ENCODE assay signal across 14 cellular contexts in the genomic region with DNA sequence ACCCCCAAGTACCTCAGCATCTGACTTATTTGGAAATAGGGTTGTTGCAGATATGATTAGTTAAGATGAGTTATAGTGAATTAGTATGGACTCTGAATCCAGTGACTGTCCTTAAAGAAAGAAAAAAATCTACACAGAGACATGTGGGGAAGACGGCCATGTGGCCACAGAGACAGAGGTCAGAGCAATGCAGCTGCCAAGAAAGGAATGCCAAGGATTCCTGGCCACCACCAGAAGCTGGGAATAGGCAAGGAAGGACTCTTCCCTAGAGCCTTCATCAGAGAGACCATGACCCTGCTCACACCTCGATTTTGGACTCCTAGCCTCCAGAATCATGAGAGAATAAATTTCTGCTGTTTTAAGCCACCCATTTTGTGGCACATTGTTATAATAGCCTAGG.
A peak's percentile ranks its signal among the peaks of the same experiment; 100 is the strongest.
DNase-seq lines count a peak whose midpoint lies in the region; ATAC-seq and TF ChIP-seq lines count a peak whose summit lies in the region.
"Had no signal": no experiment of that assay in that cellular context is flagged by ENCODE, and none has a peak within 500 bp of the region (broad histone marks: within the 10 kb centered on the region; RNA-seq: fewer than 3 reads in every experiment).

No MANE protein-coding gene starts in this region.

- H3K4me3 ChIP-seq in MG63, result no peak overlapping the region
- H3K4me3 ChIP-seq in choroid plexus epithelial cell (ENCODE audit: low read depth, low read length), result no peak overlapping the region
- H3K4me3 ChIP-seq: prostate gland had no signal

- intact Hi-C loops in activated naive CD4-positive, alpha-beta T cell treated with anti-CD3 and anti-CD28 coated beads for 36 hours (cut with micrococcal nuclease), result no loop called here

- no peaks in the 10 kb centered on the region for H3K27me3 Mint-ChIP-seq in activated naive CD4-positive, alpha-beta T cell treated with anti-CD3 and anti-CD28 coated beads for 36 hours (ENCODE audit: low read depth)
- H3K27me3 Mint-ChIP-seq in activated naive CD4-positive, alpha-beta T cell treated with anti-CD3 and anti-CD28 coated beads, Interleukin-2, amount 10 ng/mL, durations not matched to agents 7 days and 5 days, result no peaks in the 10 kb centered on the region
- H3K27me3 Mint-ChIP-seq in natural killer cell treated with Interleukin-12 subunit alpha and Interleukin-12 subunit beta and Interleukin-15 and Interleukin-18, amount 100 ng/mL, for 72 hours, result no peaks in the 10 kb centered on the region

- no peaks in the 10 kb centered on the region for H3K9me3 ChIP-seq in MG63
- H3K9me3 ChIP-seq: prostate gland had no signal

- no peak for TF ChIP-seq CTCF in choroid plexus epithelial cell (conservative IDR thresholded peaks at IDR 0.05; ENCODE audit: low read depth, low read length)

- no peak for DNase-seq in activated naive CD4-positive, alpha-beta T cell treated with anti-CD3 and anti-CD28 coated beads for 36 hours
- no peak for DNase-seq in activated naive CD4-positive, alpha-beta T cell treated with anti-CD3 and anti-CD28 coated beads, Interleukin-2, amount 10 ng/mL, durations not matched to agents 7 days and 5 days
- DNase-seq in MG63 (peak; percentile 15), choroid plexus epithelial cell (ENCODE audit: low read depth) (peak; percentile 44), UCSD-AML1 (lab: John Stamatoyannopoulos, UW; ENCODE audit: unreplicated experiment) (no peak)
- DNase-seq in natural killer cell treated with Interleukin-12 subunit alpha and Interleukin-12 subunit beta and Interleukin-15 and Interleukin-18, amount 100 ng/mL, for 72 hours (ENCODE audit: low spot score), result no peak
- DNase-seq: DMS53; H7; NCI-H1417 treated with DMSO at 0.1 percent for 48 hours; NCI-H526; stimulated activated CD4-positive, alpha-beta T cell treated with anti-CD3 and anti-CD28 coated beads, Interleukin-1b, Interleukin-23, amount 100 ng/mL, for 48 hours had no signal

- H3K27me3 ChIP-seq in MG63, result no peaks in the 10 kb centered on the region

- H3K36me3 Mint-ChIP-seq in activated naive CD4-positive, alpha-beta T cell treated with anti-CD3 and anti-CD28 coated beads for 36 hours (ENCODE audit: low read depth), result peaks cover 14% of the 10 kb centered on the region
- peaks cover 23% of the 10 kb centered on the region for H3K36me3 Mint-ChIP-seq in activated naive CD4-positive, alpha-beta T cell treated with anti-CD3 and anti-CD28 coated beads, Interleukin-2, amount 10 ng/mL, durations not matched to agents 7 days and 5 days
- H3K36me3 Mint-ChIP-seq in natural killer cell treated with Interleukin-12 subunit alpha and Interleukin-12 subunit beta and Interleukin-15 and Interleukin-18, amount 100 ng/mL, for 72 hours, result peaks cover 2% of the 10 kb centered on the region

- H3K9me3 Mint-ChIP-seq in activated naive CD4-positive, alpha-beta T cell treated with anti-CD3 and anti-CD28 coated beads for 36 hours, result no peaks in the 10 kb centered on the region
- peaks cover 4% of the 10 kb centered on the region for H3K9me3 Mint-ChIP-seq in activated naive CD4-positive, alpha-beta T cell treated with anti-CD3 and anti-CD28 coated beads, Interleukin-2, amount 10 ng/mL, durations not matched to agents 7 days and 5 days
- H3K9me3 Mint-ChIP-seq in natural killer cell treated with Interleukin-12 subunit alpha and Interleukin-12 subunit beta and Interleukin-15 and Interleukin-18, amount 100 ng/mL, for 72 hours, result no peaks in the 10 kb centered on the region

- peak overlapping the region; percentile 5 for H3K27ac Mint-ChIP-seq in activated naive CD4-positive, alpha-beta T cell treated with anti-CD3 and anti-CD28 coated beads for 36 hours
- no peak overlapping the region for H3K27ac Mint-ChIP-seq in activated naive CD4-positive, alpha-beta T cell treated with anti-CD3 and anti-CD28 coated beads, Interleukin-2, amount 10 ng/mL, durations not matched to agents 7 days and 5 days
- no peak overlapping the region for H3K27ac Mint-ChIP-seq in natural killer cell treated with Interleukin-12 subunit alpha and Interleukin-12 subunit beta and Interleukin-15 and Interleukin-18, amount 100 ng/mL, for 72 hours

- CTCF ChIA-PET in activated naive CD4-positive, alpha-beta T cell treated with anti-CD3 and anti-CD28 coated beads for 36 hours (lab: Charles Lee), result interaction anchor here (0.6 to 1.3 kb wide), 2 partner anchors 28 to 32 kb away, joined by 3 to 4 read pairs; no protein-coding TSS in a partner anchor
- CTCF ChIA-PET in activated naive CD4-positive, alpha-beta T cell treated with anti-CD3 and anti-CD28 coated beads, Interleukin-2, amount 10 ng/mL, durations not matched to agents 7 days and 5 days (lab: Charles Lee), result no interaction called here

- H3K4me1 Mint-ChIP-seq in activated naive CD4-positive, alpha-beta T cell treated with anti-CD3 and anti-CD28 coated beads for 36 hours (ENCODE audit: low read depth), result peaks cover 62% of the 10 kb centered on the region
- H3K4me1 Mint-ChIP-seq in activated naive CD4-positive, alpha-beta T cell treated with anti-CD3 and anti-CD28 coated beads, Interleukin-2, amount 10 ng/mL, durations not matched to agents 7 days and 5 days, result peaks cover 44% of the 10 kb centered on the region
- peaks cover 36 to 58% of the 10 kb centered on the region in 2 donors for H3K4me1 Mint-ChIP-seq in natural killer cell treated with Interleukin-12 subunit alpha and Interleukin-12 subunit beta and Interleukin-15 and Interleukin-18, amount 100 ng/mL, for 72 hours (ENCODE audit: low read depth in 2 of 2)

- ATAC-seq in natural killer cell treated with Interleukin-12 subunit alpha and Interleukin-12 subunit beta and Interleukin-15 and Interleukin-18, amount 100 ng/mL, for 72 hours, result no peak
- ATAC-seq in HG02610 (IDR thresholded peaks at IDR 0.05; ENCODE audit: unreplicated experiment), result no peak
- ATAC-seq in HG02970 (IDR thresholded peaks at IDR 0.05; ENCODE audit: low FRiP score, unreplicated experiment), result no peak

- no peak overlapping the region for H3K4me3 Mint-ChIP-seq in activated naive CD4-positive, alpha-beta T cell treated with anti-CD3 and anti-CD28 coated beads for 36 hours
- H3K4me3 Mint-ChIP-seq in activated naive CD4-positive, alpha-beta T cell treated with anti-CD3 and anti-CD28 coated beads, Interleukin-2, amount 10 ng/mL, durations not matched to agents 7 days and 5 days, result no peak overlapping the region
- peak overlapping the region; percentile 86 for H3K4me3 Mint-ChIP-seq in natural killer cell treated with Interleukin-12 subunit alpha and Interleukin-12 subunit beta and Interleukin-15 and Interleukin-18, amount 100 ng/mL, for 72 hours

- no peaks in the 10 kb centered on the region; the same call in 1 of the 2 replicates for H3K36me3 ChIP-seq in MG63
- H3K36me3 ChIP-seq: prostate gland had no signal

Comparison
In these comparisons a context has a peak if more than half of its experiments do, and no peak if none do; other contexts are left out.
1. DNase-seq: peak in MG63 (single experiment) and choroid plexus epithelial cell (single experiment); none in activated naive CD4-positive, alpha-beta T cell treated with anti-CD3 and anti-CD28 coated beads for 36 hours (single experiment), activated naive CD4-positive, alpha-beta T cell treated with anti-CD3 and anti-CD28 coated beads, Interleukin-2, amount 10 ng/mL, durations not matched to agents 7 days and 5 days (single experiment), natural killer cell treated with Interleukin-12 subunit alpha and Interleukin-12 subunit beta and Interleukin-15 and Interleukin-18, amount 100 ng/mL, for 72 hours (single experiment) and UCSD-AML1 (single experiment).